Comparison of ENCODE assay signal across 25 cellular contexts in genomic region chr2:73187549-73187948, GRCh38. TPM values are rescaled to one million over a fixed set of nuclear protein-coding genes. Genes with fewer than 3 reads are reported as not detected.
"Had no signal": no experiment of that assay in that cellular context is flagged by ENCODE, and none has a peak within 500 bp of the region (broad histone marks: within the 10 kb centered on the region; RNA-seq: fewer than 3 reads in every experiment).

No MANE protein-coding gene starts in this region.

- H3K36me3 ChIP-seq: brain microvascular endothelial cell, cardiac muscle cell had no signal

- H3K4me1 Mint-ChIP-seq: activated CD4-positive, alpha-beta T cell treated with anti-CD3 and anti-CD28 coated beads, Interleukin-2, amount 10 ng/mL, durations not matched to agents 7 days and 5 days had no signal

- H3K27ac Mint-ChIP-seq: activated CD4-positive, alpha-beta memory T cell treated with anti-CD3 and anti-CD28 coated beads for 36 hours; activated CD4-positive, alpha-beta T cell treated with anti-CD3 and anti-CD28 coated beads, Interleukin-2, amount 10 ng/mL, durations not matched to agents 7 days and 5 days; activated naive CD4-positive, alpha-beta T cell treated with anti-CD3 and anti-CD28 coated beads for 36 hours; activated naive CD8-positive, alpha-beta T cell; T-helper 17 cell had no signal

- H3K4me3 Mint-ChIP-seq: activated CD4-positive, alpha-beta memory T cell treated with anti-CD3 and anti-CD28 coated beads for 36 hours; activated CD4-positive, alpha-beta T cell treated with anti-CD3 and anti-CD28 coated beads, Interleukin-2, amount 10 ng/mL, durations not matched to agents 7 days and 5 days; activated naive CD4-positive, alpha-beta T cell treated with anti-CD3 and anti-CD28 coated beads for 36 hours; activated naive CD8-positive, alpha-beta T cell; activated T-cell treated with anti-CD3 and anti-CD28 coated beads, Interleukin-2, amount 50 U/mL, for 4 hours; T-helper 17 cell had no signal

- H3K27ac ChIP-seq: brain microvascular endothelial cell, cardiac muscle cell, VCaP had no signal

- H3K4me3 ChIP-seq: cardiac muscle cell had no signal

- DNase-seq: activated CD4-positive, alpha-beta memory T cell treated with anti-CD3 and anti-CD28 coated beads for 36 hours; activated CD4-positive, alpha-beta T cell treated with anti-CD3 and anti-CD28 coated beads, Interleukin-2, amount 10 ng/mL, durations not matched to agents 7 days and 5 days; activated CD4-positive, CD25-positive, alpha-beta regulatory T cell; activated CD8-positive, alpha-beta memory T cell treated with anti-CD3 and anti-CD28 coated beads for 24 hours; activated gamma-delta T cell; activated naive CD4-positive, alpha-beta T cell treated with anti-CD3 and anti-CD28 coated beads for 36 hours; activated T-cell treated with anti-CD3 and anti-CD28 coated beads, Interleukin-2, amount 50 U/mL, for 4 hours; amygdala; brain microvascular endothelial cell; MM.1S; NCI-H1092; NCI-H1417; NCI-H1930; NCI-H2171 treated with DMSO at 0.1 percent for 48 hours; NCI-H226; NCI-H526 treated with DMSO at 0.1 percent for 48 hours; PC-3; SHP77 treated with DMSO at 0.1 percent for 48 hours; T-helper 17 cell; T-helper 9 cell had no signal

- ATAC-seq: activated T-cell treated with anti-CD3 and anti-CD28 coated beads, Interleukin-2, amount 50 U/mL, for 4 hours; PC-3; T-helper 17 cell had no signal

RNA-seq across cellular contexts. Expression of gene NOTO, which starts 14.8 kb away (rescaled TPM):
- total RNA-seq: activated CD4-positive, alpha-beta memory T cell treated with anti-CD3 and anti-CD28 coated beads for 36 hours; activated CD4-positive, alpha-beta T cell treated with anti-CD3 and anti-CD28 coated beads, Interleukin-2, amount 10 ng/mL, durations not matched to agents 7 days and 5 days; activated naive CD4-positive, alpha-beta T cell treated with anti-CD3 and anti-CD28 coated beads for 36 hours; activated T-cell treated with anti-CD3 and anti-CD28 coated beads, Interleukin-2, amount 50 U/mL, for 4 hours; cardiac muscle cell; NCI-H460; SK-MEL-5; T-helper 17 cell had no signal
